Comparison of ENCODE assay signal across 19 cellular contexts in genomic region chr2:36329251-36329650, GRCh38. TPM values are rescaled to one million over a fixed set of nuclear protein-coding genes. Genes with fewer than 3 reads are reported as not detected.
DNase-seq lines count a peak whose midpoint lies in the region; ATAC-seq, FAIRE-seq and TF ChIP-seq lines count a peak whose summit lies in the region.
"Had no signal": no experiment of that assay in that cellular context is flagged by ENCODE, and none has a peak within 500 bp of the region (broad histone marks: within the 10 kb centered on the region; RNA-seq: fewer than 3 reads in every experiment).

No MANE protein-coding gene starts in this region.

- H3K4me3 ChIP-seq in astrocyte (ENCODE audit: insufficient read depth, low read depth, low read length) (no peak overlapping the region), fibroblast of the aortic adventitia (ENCODE audit: low read depth, low read length) (no peak overlapping the region), suprapubic skin (no peak overlapping the region)

- H2AFZ ChIP-seq in astrocyte (ENCODE audit: low read depth, low read length) = no peak overlapping the region

- no peaks in the 10 kb centered on the region for H3K27me3 Mint-ChIP-seq in astrocyte (ENCODE audit: low read depth, unreplicated experiment)
- H3K27me3 Mint-ChIP-seq: progenitor cell of endocrine pancreas, T-helper 17 cell had no signal

- H3K4me1 Mint-ChIP-seq in astrocyte (ENCODE audit: low read depth, unreplicated experiment) = peaks cover 13% of the 10 kb centered on the region

- no peaks in the 10 kb centered on the region for H4K20me1 ChIP-seq in astrocyte (ENCODE audit: insufficient read depth, low read length)

- H3K9me3 ChIP-seq in astrocyte (ENCODE audit: insufficient read depth, low read depth, low read length) (no peaks in the 10 kb centered on the region), suprapubic skin (no peaks in the 10 kb centered on the region)

- no peaks in the 10 kb centered on the region for H3K36me3 ChIP-seq in astrocyte (ENCODE audit: insufficient read depth, low read length)
- H3K36me3 ChIP-seq in suprapubic skin = no peaks in the 10 kb centered on the region

- peak overlapping the region; percentile 59 for H3K4me2 ChIP-seq in astrocyte (ENCODE audit: low read length)
- H3K4me2 ChIP-seq: KMS-11 had no signal

- no peaks in the 10 kb centered on the region for H3K9me3 Mint-ChIP-seq in astrocyte (ENCODE audit: unreplicated experiment)

- H3K9ac ChIP-seq in astrocyte (ENCODE audit: low read length) = peak overlapping the region; percentile 32
- H3K9ac ChIP-seq: KMS-11 had no signal

- H3K27ac Mint-ChIP-seq in astrocyte (ENCODE audit: unreplicated experiment) = peak overlapping the region; percentile 64
- H3K27ac Mint-ChIP-seq: CD4-positive, CD25-positive, alpha-beta regulatory T cell; progenitor cell of endocrine pancreas; T-helper 17 cell had no signal

- no peaks in the 10 kb centered on the region for H3K36me3 Mint-ChIP-seq in astrocyte (ENCODE audit: low read depth, unreplicated experiment)
- H3K36me3 Mint-ChIP-seq: CD4-positive, CD25-positive, alpha-beta regulatory T cell had no signal

- no peaks in the 10 kb centered on the region for H3K79me2 ChIP-seq in astrocyte (ENCODE audit: insufficient read depth, low read length)

- ATAC-seq in HG03354 (IDR thresholded peaks at IDR 0.05; ENCODE audit: poor library complexity, severe bottlenecking, unreplicated experiment) = no peak
- ATAC-seq: T-helper 17 cell had no signal

- DNase-seq in NCI-H2029 (lab: John Stamatoyannopoulos, UW) = peak; percentile 0
- no peak for DNase-seq in NCI-H2029 treated with DMSO at 0.1 percent for 48 hours (lab: John Stamatoyannopoulos, UW)
- DNase-seq in astrocyte (ENCODE audit: low read depth) = peak; percentile 68
- DNase-seq in fibroblast of the aortic adventitia (ENCODE audit: low read depth) = peak; percentile 20
- no peak for DNase-seq in suprapubic skin (ENCODE audit: low spot score in 2 of 2)
- no peak for DNase-seq in NCI-H2081 treated with DMSO at 0.1 percent for 48 hours (lab: John Stamatoyannopoulos, UW)
- no peak for DNase-seq in NCI-H1092 treated with DMSO at 0.1 percent for 48 hours (lab: John Stamatoyannopoulos, UW)
- DNase-seq: 8988T; activated CD4-positive, alpha-beta T cell treated with anti-CD3 and anti-CD28 coated beads, Interleukin-2, amount 50 U/mL, for 1 hour; activated naive CD4-positive, alpha-beta T cell; CD4-positive, CD25-positive, alpha-beta regulatory T cell; midbrain; NCI-H1092; SHP77 treated with DMSO at 0.1 percent for 48 hours; stimulated activated CD4-positive, alpha-beta T cell treated with anti-CD3 and anti-CD28 coated beads, Interleukin-4, amount 100 ng/mL, for 4 hours; T-helper 17 cell had no signal

- WGBS in suprapubic skin = 38% methylated on average over 2 of the region's 2 CpGs

- H3K4me1 ChIP-seq in astrocyte (ENCODE audit: insufficient read depth, low read length) = peaks cover 14% of the 10 kb centered on the region
- H3K4me1 ChIP-seq in suprapubic skin = peaks cover 21% of the 10 kb centered on the region

- TF ChIP-seq POLR2A in suprapubic skin (IDR thresholded peaks at IDR 0.05) = no peak

- FAIRE-seq in astrocyte (lab: Jason Lieb, UNC) = peak; percentile 37

- peak overlapping the region; percentile 61 for H3K27ac ChIP-seq in astrocyte (ENCODE audit: low read depth, low read length)
- peak overlapping the region; percentile 44 for H3K27ac ChIP-seq in suprapubic skin
- H3K27ac ChIP-seq: KMS-11 had no signal

- TF ChIP-seq EP300 in suprapubic skin (IDR thresholded peaks at IDR 0.05) = no peak

- no peak overlapping the region for H3K4me3 Mint-ChIP-seq in astrocyte (ENCODE audit: unreplicated experiment)
- H3K4me3 Mint-ChIP-seq: CD4-positive, CD25-positive, alpha-beta regulatory T cell; T-helper 17 cell had no signal

- H3K27me3 ChIP-seq in astrocyte (ENCODE audit: insufficient read depth, low read length) = no peaks in the 10 kb centered on the region
- no peaks in the 10 kb centered on the region for H3K27me3 ChIP-seq in suprapubic skin

- TF ChIP-seq CTCF in astrocyte (IDR thresholded peaks at IDR 0.05; ENCODE audit: insufficient read depth, low read depth, low read length) (no peak), fibroblast of the aortic adventitia (IDR thresholded peaks at IDR 0.05; ENCODE audit: insufficient read depth, low read length) (no peak), suprapubic skin (IDR thresholded peaks at IDR 0.05) (no peak)

RNA-seq across cellular contexts. Expression of gene CRIM1, which starts 26.3 kb away (rescaled TPM):
- total RNA-seq in astrocyte (138 and 180 TPM in 2 replicates), fibroblast of the aortic adventitia (ENCODE audit: low replicate concordance) (100 and 108 TPM in 2 replicates), suprapubic skin (100 to 1,000 TPM in 2 of 4 donors, 10 to 100 TPM in 2; 72.6 to 162 (median 112) TPM)

Comparison
In these comparisons a context has a peak if more than half of its experiments do, and no peak if none do; other contexts are left out.
1. DNase-seq: peak in NCI-H2029 (single experiment), astrocyte (single experiment) and fibroblast of the aortic adventitia (single experiment); none in NCI-H2029 treated with DMSO at 0.1 percent for 48 hours (single experiment), suprapubic skin (0 of 2), NCI-H2081 treated with DMSO at 0.1 percent for 48 hours (single experiment) and NCI-H1092 treated with DMSO at 0.1 percent for 48 hours (single experiment).